In the genomic region with DNA sequence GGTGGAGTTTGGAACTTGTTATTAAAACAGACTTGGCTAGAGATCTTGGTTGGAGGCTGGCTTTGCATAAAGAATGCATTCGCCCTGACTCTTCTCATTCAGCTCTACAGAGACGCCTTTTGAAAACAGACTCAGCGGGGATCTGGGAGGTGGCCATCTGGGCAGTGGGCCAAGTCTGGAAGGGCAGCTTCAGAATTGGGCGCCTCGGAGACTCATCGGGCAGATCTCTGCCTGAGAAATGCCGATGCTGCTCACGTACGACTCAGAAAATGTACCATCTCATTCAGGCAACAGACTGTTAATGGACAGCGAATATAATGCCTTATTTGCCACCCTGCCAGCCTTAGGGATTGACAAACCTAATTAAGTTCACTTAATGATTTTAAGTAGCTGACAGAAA, we compare ENCODE assay signal across 9 cellular contexts.
DNase-seq lines count a peak whose midpoint lies in the region; ATAC-seq and TF ChIP-seq lines count a peak whose summit lies in the region.
"Had no signal": no experiment of that assay in that cellular context is flagged by ENCODE, and none has a peak within 500 bp of the region (broad histone marks: within the 10 kb centered on the region; RNA-seq: fewer than 3 reads in every experiment).

No MANE protein-coding gene starts in this region.

- no peak overlapping the region for H3K27ac ChIP-seq in heart left ventricle
- no peak overlapping the region for H3K27ac ChIP-seq in testis

- H3K36me3 ChIP-seq in heart left ventricle (no peaks in the 10 kb centered on the region), testis (ENCODE audit: low read depth, missing control alignments) (no peaks in the 10 kb centered on the region)

- 26 to 42% (median 30%) methylated on average over 10 of the region's 10 CpGs for WGBS in heart left ventricle, 4 donors
- 30 to 48% methylated on average over 10 of the region's 10 CpGs for WGBS in testis, 2 donors

- no peak for TF ChIP-seq POLR2A in heart left ventricle (IDR thresholded peaks at IDR 0.05)
- no peak for TF ChIP-seq POLR2A in testis (IDR thresholded peaks at IDR 0.05)

- H3K27me3 ChIP-seq in heart left ventricle = peaks cover 0 to 15% (median 4%) of the 10 kb centered on the region in 9 donors
- no peaks in the 10 kb centered on the region for H3K27me3 ChIP-seq in testis

- peak; percentile 22 to 66 (median 39) for DNase-seq in heart left ventricle
- no peak for DNase-seq in Right ventricle myocardium superior
- DNase-seq in RPMI7951 (ENCODE audit: low read depth) = peak; percentile 66
- peak; percentile 77 for DNase-seq in foreskin melanocyte
- DNase-seq in testis = peak; percentile 60
- DNase-seq in T1000 (lab: John Stamatoyannopoulos, UW) = no peak
- DNase-seq in DMS114 treated with DMSO at 0.1 percent for 48 hours (lab: John Stamatoyannopoulos, UW; ENCODE audit: unreplicated experiment) = no peak
- DNase-seq: activated T-cell treated with anti-CD3 and anti-CD28 coated beads, Interleukin-2, amount 50 U/mL, for 4 hours had no signal

- peak in 2 of 4 donors; percentile 51 to 70 for ATAC-seq in heart left ventricle
- ATAC-seq in Right ventricle myocardium superior (ENCODE audit: poor library complexity) = no peak
- ATAC-seq in activated CD4-positive, CD25-positive, alpha-beta regulatory T cell treated with anti-CD3 and anti-CD28 coated beads, Interleukin-2, amount 50 U/mL, for 24 hours = no peak
- ATAC-seq: activated T-cell treated with anti-CD3 and anti-CD28 coated beads, Interleukin-2, amount 50 U/mL, for 4 hours had no signal

- no peak overlapping the region for H3K4me3 ChIP-seq in heart left ventricle
- H3K4me3 ChIP-seq in testis = no peak overlapping the region

- H3K4me1 ChIP-seq in heart left ventricle (peaks cover 0 to 10% (median 0%) of the 10 kb centered on the region in 12 donors), testis (peaks cover 7% of the 10 kb centered on the region)

- TF ChIP-seq CTCF in heart left ventricle (IDR thresholded peaks at IDR 0.05) (no peak), testis (IDR thresholded peaks at IDR 0.05) (no peak)

- intact Hi-C loops in heart left ventricle (cut with DNase I) (no loop called here), Right ventricle myocardium superior (cut with DNase I) (no loop called here), testis (cut with DNase I; ENCODE audit: low total_unique reads) (no loop called here)

- H3K9me3 ChIP-seq in heart left ventricle (no peaks in the 10 kb centered on the region), testis (no peaks in the 10 kb centered on the region)

Comparison
In these comparisons a context has a peak if more than half of its experiments do, and no peak if none do; other contexts are left out.
1. DNase-seq: peak in heart left ventricle (5 of 5), RPMI7951 (single experiment), foreskin melanocyte (single experiment) and testis (single experiment); none in Right ventricle myocardium superior (single experiment), T1000 (single experiment) and DMS114 treated with DMSO at 0.1 percent for 48 hours (single experiment).